ENCODE assay signal across 19 cellular contexts in the genomic region with DNA sequence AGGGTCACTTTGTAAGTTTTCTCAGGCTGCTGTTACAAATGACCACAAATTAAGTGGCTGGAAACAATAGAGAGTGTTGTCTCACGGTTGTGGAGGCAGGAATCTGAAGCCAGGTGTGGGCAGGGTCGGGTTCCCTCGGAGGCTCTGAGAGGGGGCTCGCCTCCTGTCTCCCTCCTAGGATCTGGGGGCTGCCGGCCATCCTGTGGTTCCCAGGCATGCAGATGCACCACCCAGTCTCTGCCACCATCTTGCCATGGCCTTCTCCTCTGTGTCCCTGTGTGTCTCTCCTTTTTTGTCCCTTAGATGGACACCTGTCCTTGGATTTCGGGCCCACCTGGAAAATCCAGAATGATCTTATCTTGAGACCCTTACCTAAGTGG. TPM values are rescaled to one million over a fixed set of nuclear protein-coding genes. Genes with fewer than 3 reads are reported as not detected.
DNase-seq lines count a peak whose midpoint lies in the region; ATAC-seq and TF ChIP-seq lines count a peak whose summit lies in the region.
"Had no signal": no experiment of that assay in that cellular context is flagged by ENCODE, and none has a peak within 500 bp of the region (broad histone marks: within the 10 kb centered on the region; RNA-seq: fewer than 3 reads in every experiment).

No MANE protein-coding gene starts in this region.

- H2BK120ac ChIP-seq in trophoblast cell (ENCODE audit: insufficient read depth, low read length, poor library complexity) = no peak overlapping the region

- H3K14ac ChIP-seq in trophoblast cell (ENCODE audit: low read length) = no peak overlapping the region

- H3K27me3 ChIP-seq in trophoblast cell (ENCODE audit: insufficient read depth, low read length) = peaks cover 28% of the 10 kb centered on the region
- peaks cover 69% of the 10 kb centered on the region for H3K27me3 ChIP-seq in transverse colon
- no peaks in the 10 kb centered on the region for H3K27me3 ChIP-seq in WERI-Rb-1 (ENCODE audit: insufficient read depth, low read depth, severe bottlenecking)

- no peak overlapping the region for H3K4ac ChIP-seq in trophoblast cell (ENCODE audit: low read depth, low read length)

- no peak overlapping the region for H2BK5ac ChIP-seq in trophoblast cell (ENCODE audit: low read depth, low read length, poor library complexity)

- no peak for TF ChIP-seq POLR2A in transverse colon (IDR thresholded peaks at IDR 0.05)

- no peak overlapping the region for H3K27ac ChIP-seq in trophoblast cell (ENCODE audit: low read depth, low read length)
- no peak overlapping the region for H3K27ac ChIP-seq in transverse colon
- no peak overlapping the region for H3K27ac ChIP-seq in WERI-Rb-1
- H3K27ac ChIP-seq: cardiac muscle cell, heart right ventricle, neural progenitor cell had no signal

- H3K23ac ChIP-seq in trophoblast cell (ENCODE audit: low read length) = no peak overlapping the region

- H2AK5ac ChIP-seq in trophoblast cell (ENCODE audit: low read length) = no peak overlapping the region

- H3K4me1 ChIP-seq in trophoblast cell (ENCODE audit: control insufficient read depth in 1 of 2, insufficient read depth in 2 of 2, low read length in 2 of 2) (no peaks in the 10 kb centered on the region), transverse colon (peaks cover 0 to 9% (median 7%) of the 10 kb centered on the region in 4 donors)

- peaks cover 2% of the 10 kb centered on the region for H3K9me3 ChIP-seq in trophoblast cell (ENCODE audit: insufficient read depth, low read depth, low read length)
- H3K9me3 ChIP-seq in transverse colon = no peaks in the 10 kb centered on the region
- no peaks in the 10 kb centered on the region for H3K9me3 ChIP-seq in WERI-Rb-1 (ENCODE audit: severe bottlenecking)
- H3K9me3 ChIP-seq: heart right ventricle had no signal

- intact Hi-C loops in transverse colon (cut with DNase I; ENCODE audit: low total_unique reads) = no loop called here

- DNase-seq in trophoblast cell = no peak
- DNase-seq in transverse colon = no peak
- no peak for DNase-seq in WERI-Rb-1
- DNase-seq: activated CD4-positive, CD25-positive, alpha-beta regulatory T cell; activated CD8-positive, alpha-beta memory T cell treated with anti-CD3 and anti-CD28 coated beads for 24 hours; effector CD8-positive, alpha-beta T cell; H9; heart right ventricle; NCI-H1105; NK-92 treated with Interleukin-12 subunit alpha and Interleukin-12 subunit beta, amount 100 ng/mL, for 24 hours had no signal

- H3K79me2 ChIP-seq in trophoblast cell (ENCODE audit: control insufficient read depth, insufficient read depth, low read length, poor library complexity) = no peaks in the 10 kb centered on the region

- H3K4me3 ChIP-seq in trophoblast cell (ENCODE audit: low read depth, low read length) (peak overlapping the region; percentile 39), transverse colon (no peak overlapping the region), WERI-Rb-1 (ENCODE audit: low read depth, low read length) (no peak overlapping the region)
- H3K4me3 ChIP-seq: cardiac muscle cell, heart right ventricle, neural progenitor cell had no signal

- no peaks in the 10 kb centered on the region for H3K79me1 ChIP-seq in trophoblast cell (ENCODE audit: low read length)

- no peak overlapping the region for H4K8ac ChIP-seq in trophoblast cell (ENCODE audit: low read depth, low read length)

- in situ Hi-C loops in transverse colon (cut with MboI; ENCODE audit: low pct_ligation_motif_present in 1 of 4, low pct_unique_long_range_greater_than_20kb in 1 of 4, low sequenced_read_pairs in 3 of 4) = no loop called here

- H4K91ac ChIP-seq in trophoblast cell (ENCODE audit: low read depth, low read length) = no peak overlapping the region

- H2BK12ac ChIP-seq in trophoblast cell (ENCODE audit: low read length) = no peak overlapping the region

- H3K36me3 ChIP-seq in trophoblast cell (ENCODE audit: control insufficient read depth in 1 of 2, insufficient read depth in 2 of 2, low read length in 2 of 2) (no peaks in the 10 kb centered on the region), transverse colon (no peaks in the 10 kb centered on the region), WERI-Rb-1 (peaks cover 31% of the 10 kb centered on the region)
- H3K36me3 ChIP-seq: cardiac muscle cell, heart right ventricle, neural progenitor cell had no signal

- TF ChIP-seq EP300 in transverse colon (IDR thresholded peaks at IDR 0.05; ENCODE audit: low read depth) = no peak

- no peak overlapping the region for H3K4me2 ChIP-seq in trophoblast cell (ENCODE audit: low read length)
- H3K4me2 ChIP-seq: neural progenitor cell had no signal

- no peak overlapping the region for H4K12ac ChIP-seq in trophoblast cell (ENCODE audit: low read depth, low read length)

- WGBS in trophoblast cell (ENCODE audit: extremely low coverage, insufficient coverage, insufficient read length) = no CpG with 5 or more reads among the region's 6 CpGs
- 68% methylated on average over 6 of the region's 6 CpGs; no CpG with 5 or more reads in 1 of the 2 donors for WGBS in transverse colon (ENCODE audit: low coverage in 1 of 2), 2 donors

- H3K9ac ChIP-seq in trophoblast cell (ENCODE audit: low read length) = no peak overlapping the region
- H3K9ac ChIP-seq: neural progenitor cell had no signal

- TF ChIP-seq CTCF in transverse colon (IDR thresholded peaks at IDR 0.05) = no peak
- no peak for TF ChIP-seq CTCF in WERI-Rb-1 (IDR thresholded peaks at IDR 0.05; ENCODE audit: low read depth, low read length)

- peak; percentile 12 for ATAC-seq in GM18858 (IDR thresholded peaks at IDR 0.05; ENCODE audit: unreplicated experiment)
- peak; percentile 4 for ATAC-seq in GM21381 (IDR thresholded peaks at IDR 0.05; ENCODE audit: unreplicated experiment)
- peak; percentile 12 for ATAC-seq in HG03175 (IDR thresholded peaks at IDR 0.05; ENCODE audit: unreplicated experiment)
- ATAC-seq in HG02571 (IDR thresholded peaks at IDR 0.05; ENCODE audit: unreplicated experiment) = no peak

- H2AFZ ChIP-seq in trophoblast cell (ENCODE audit: insufficient read depth, low read length, poor library complexity) = no peak overlapping the region
- H2AFZ ChIP-seq: neural progenitor cell had no signal

- H3K18ac ChIP-seq in trophoblast cell (ENCODE audit: low read length) = no peak overlapping the region

RNA-seq across cellular contexts. Expression of a gene that starts 4.8 kb away (rescaled TPM):
- 3.5 and 3.9 TPM in 2 replicates for polyA plus RNA-seq in trophoblast cell (2013)
- total RNA-seq in transverse colon = under 1 TPM in 2 of 4 donors, not detected in 2; 0.20 to 0.32 TPM
- total RNA-seq: cardiac muscle cell, fibroblast of lung, mesenteric fat pad had no signal
- polyA plus RNA-seq: BJ, fibroblast of lung had no signal

RNA-seq across cellular contexts. Expression of a gene that starts 7.2 kb away (rescaled TPM):
- polyA plus RNA-seq in trophoblast cell (2013) = 30.9 and 31.0 TPM in 2 replicates
- 10 to 100 TPM; 19.7 to 30.4 (median 25.5) TPM for total RNA-seq in transverse colon

RNA-seq across cellular contexts. Expression of a gene that starts 32.3 kb away (rescaled TPM):
- 23.7 and 23.8 TPM in 2 replicates for polyA plus RNA-seq in trophoblast cell (2013)
- total RNA-seq in transverse colon = 10 to 100 TPM; 24.5 to 86.8 (median 56.0) TPM

RNA-seq across cellular contexts. Expression of a gene that starts 45.8 kb away (rescaled TPM):
- 11.3 and 12.1 TPM in 2 replicates for polyA plus RNA-seq in trophoblast cell (2013)
- total RNA-seq in transverse colon = 10 to 100 TPM in 2 of 4 donors, 1 to 10 TPM in 2; 4.1 to 27.1 (median 11.4) TPM
